In the genomic region with DNA sequence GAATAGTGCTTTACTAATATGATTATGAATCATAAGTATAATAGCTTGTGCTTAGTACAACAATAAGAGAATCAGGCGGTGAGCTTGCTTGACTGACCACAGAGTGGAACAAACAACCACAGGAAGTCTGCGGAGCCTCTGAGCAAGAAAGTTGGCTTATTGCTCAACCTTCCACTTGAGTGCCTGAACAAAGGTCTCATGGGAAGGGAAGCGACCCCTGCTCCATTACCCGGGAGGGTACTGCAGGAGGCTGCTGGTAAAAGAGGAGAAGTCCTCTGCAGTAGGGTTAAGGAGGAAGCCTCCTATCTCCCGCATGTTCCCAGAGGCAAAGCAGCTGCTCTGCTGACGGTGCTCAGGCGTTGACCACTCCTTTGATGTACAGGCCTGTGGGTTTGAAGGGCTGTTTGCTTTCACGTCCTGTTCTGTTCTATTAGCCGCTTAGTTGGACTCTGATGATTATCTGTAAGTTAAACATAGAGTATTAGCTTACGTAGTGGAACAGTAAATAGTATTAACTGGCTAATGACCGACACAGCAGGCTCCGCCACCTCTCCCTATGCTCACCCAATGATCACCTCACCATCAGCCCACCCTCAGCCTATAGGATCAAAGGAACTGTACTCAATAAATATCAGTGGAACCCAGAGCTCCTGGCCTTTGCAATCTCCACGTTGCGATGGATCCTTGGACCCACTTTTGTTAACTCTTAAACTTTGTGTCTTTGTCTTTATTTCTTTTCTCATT, we compare ENCODE assay signal across 1 cellular context.
A peak's percentile ranks its signal among the peaks of the same experiment; 100 is the strongest.
TF ChIP-seq lines count a peak whose summit lies in the region.

No MANE protein-coding gene starts in this region.

TF ChIP-seq in HepG2, 621 proteins besides CTCF, POLR2A, EP300 and RAD21 (continued from another document and continues in another):
- TF ChIP-seq, protein P1, sequence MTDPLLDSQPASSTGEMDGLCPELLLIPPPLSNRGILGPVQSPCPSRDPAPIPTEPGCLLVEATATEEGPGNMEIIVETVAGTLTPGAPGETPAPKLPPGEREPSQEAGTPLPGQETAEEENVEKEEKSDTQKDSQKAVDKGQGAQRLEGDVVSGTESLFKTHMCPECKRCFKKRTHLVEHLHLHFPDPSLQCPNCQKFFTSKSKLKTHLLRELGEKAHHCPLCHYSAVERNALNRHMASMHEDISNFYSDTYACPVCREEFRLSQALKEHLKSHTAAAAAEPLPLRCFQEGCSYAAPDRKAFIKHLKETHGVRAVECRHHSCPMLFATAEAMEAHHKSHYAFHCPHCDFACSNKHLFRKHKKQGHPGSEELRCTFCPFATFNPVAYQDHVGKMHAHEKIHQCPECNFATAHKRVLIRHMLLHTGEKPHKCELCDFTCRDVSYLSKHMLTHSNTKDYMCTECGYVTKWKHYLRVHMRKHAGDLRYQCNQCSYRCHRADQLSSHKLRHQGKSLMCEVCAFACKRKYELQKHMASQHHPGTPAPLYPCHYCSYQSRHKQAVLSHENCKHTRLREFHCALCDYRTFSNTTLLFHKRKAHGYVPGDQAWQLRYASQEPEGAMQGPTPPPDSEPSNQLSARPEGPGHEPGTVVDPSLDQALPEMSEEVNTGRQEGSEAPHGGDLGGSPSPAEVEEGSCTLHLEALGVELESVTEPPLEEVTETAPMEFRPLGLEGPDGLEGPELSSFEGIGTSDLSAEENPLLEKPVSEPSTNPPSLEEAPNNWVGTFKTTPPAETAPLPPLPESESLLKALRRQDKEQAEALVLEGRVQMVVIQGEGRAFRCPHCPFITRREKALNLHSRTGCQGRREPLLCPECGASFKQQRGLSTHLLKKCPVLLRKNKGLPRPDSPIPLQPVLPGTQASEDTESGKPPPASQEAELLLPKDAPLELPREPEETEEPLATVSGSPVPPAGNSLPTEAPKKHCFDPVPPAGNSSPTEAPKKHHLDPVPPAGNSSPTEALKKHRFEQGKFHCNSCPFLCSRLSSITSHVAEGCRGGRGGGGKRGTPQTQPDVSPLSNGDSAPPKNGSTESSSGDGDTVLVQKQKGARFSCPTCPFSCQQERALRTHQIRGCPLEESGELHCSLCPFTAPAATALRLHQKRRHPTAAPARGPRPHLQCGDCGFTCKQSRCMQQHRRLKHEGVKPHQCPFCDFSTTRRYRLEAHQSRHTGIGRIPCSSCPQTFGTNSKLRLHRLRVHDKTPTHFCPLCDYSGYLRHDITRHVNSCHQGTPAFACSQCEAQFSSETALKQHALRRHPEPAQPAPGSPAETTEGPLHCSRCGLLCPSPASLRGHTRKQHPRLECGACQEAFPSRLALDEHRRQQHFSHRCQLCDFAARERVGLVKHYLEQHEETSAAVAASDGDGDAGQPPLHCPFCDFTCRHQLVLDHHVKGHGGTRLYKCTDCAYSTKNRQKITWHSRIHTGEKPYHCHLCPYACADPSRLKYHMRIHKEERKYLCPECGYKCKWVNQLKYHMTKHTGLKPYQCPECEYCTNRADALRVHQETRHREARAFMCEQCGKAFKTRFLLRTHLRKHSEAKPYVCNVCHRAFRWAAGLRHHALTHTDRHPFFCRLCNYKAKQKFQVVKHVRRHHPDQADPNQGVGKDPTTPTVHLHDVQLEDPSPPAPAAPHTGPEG (CRISPR knock-in tag; IDR thresholded peaks at IDR 0.05), result no peak
- TF ChIP-seq ZFP37 (CRISPR knock-in tag; IDR thresholded peaks at IDR 0.05; ENCODE audit: borderline replicate concordance) (peak; percentile 36; the same call in 1 of the 2 replicates), GTF2F1 (IDR thresholded peaks at IDR 0.05; ENCODE audit: low read length) (0 out of 2 replicates have a peak, but pooled peaks have one; percentile 56), ZSCAN30 (CRISPR knock-in tag; IDR thresholded peaks at IDR 0.05) (peak; percentile 81; the same call in 1 of the 2 replicates), SRY (CRISPR knock-in tag; IDR thresholded peaks at IDR 0.05) (no peak), NR2F6 (IDR thresholded peaks at IDR 0.05) (peak; percentile 85), NR2F6 (CRISPR knock-in tag; IDR thresholded peaks at IDR 0.05) (peak; percentile 57), SIN3B (IDR thresholded peaks at IDR 0.05; ENCODE audit: low read length) (no peak), ZNF121 (CRISPR knock-in tag; IDR thresholded peaks at IDR 0.05) (peak; percentile 34; the same call in 1 of the 2 replicates), JUN (CRISPR knock-in tag; IDR thresholded peaks at IDR 0.05) (no peak), FOXM1 (CRISPR knock-in tag; IDR thresholded peaks at IDR 0.05) (no peak), ZNF577 (CRISPR knock-in tag; IDR thresholded peaks at IDR 0.05; ENCODE audit: borderline replicate concordance, low read depth) (no peak), XRCC5 (optimal IDR thresholded peaks at IDR 0.05; ENCODE audit: low read length) (no peak), ATF7-NPFF (CRISPR knock-in tag; IDR thresholded peaks at IDR 0.05; ENCODE audit: low read depth) (no peak), ELF4 (CRISPR knock-in tag; IDR thresholded peaks at IDR 0.05; ENCODE audit: borderline replicate concordance) (no peak), ZNF496 (CRISPR knock-in tag; IDR thresholded peaks at IDR 0.05; ENCODE audit: insufficient replicate concordance) (no peak), NFE2L2 (IDR thresholded peaks at IDR 0.05; ENCODE audit: low read length) (no peak), ZNF326 (CRISPR knock-in tag; IDR thresholded peaks at IDR 0.05; ENCODE audit: borderline replicate concordance) (no peak), ZNF446 (CRISPR knock-in tag; IDR thresholded peaks at IDR 0.05) (no peak), KAT7 (CRISPR knock-in tag; IDR thresholded peaks at IDR 0.05; ENCODE audit: borderline replicate concordance) (no peak), ZNF678 (CRISPR knock-in tag; IDR thresholded peaks at IDR 0.05) (no peak), SETDB1 (CRISPR knock-in tag; IDR thresholded peaks at IDR 0.05; ENCODE audit: borderline replicate concordance) (no peak), REL (CRISPR knock-in tag; conservative IDR thresholded peaks at IDR 0.05) (peak; percentile 85), ZNF567 (CRISPR knock-in tag; IDR thresholded peaks at IDR 0.05; ENCODE audit: borderline replicate concordance) (0 out of 2 replicates have a peak, but pooled peaks have one; percentile 50), NFKBIZ (CRISPR knock-in tag; IDR thresholded peaks at IDR 0.05) (no peak; the same call in 1 of the 2 replicates)
- TF ChIP-seq, protein P2, sequence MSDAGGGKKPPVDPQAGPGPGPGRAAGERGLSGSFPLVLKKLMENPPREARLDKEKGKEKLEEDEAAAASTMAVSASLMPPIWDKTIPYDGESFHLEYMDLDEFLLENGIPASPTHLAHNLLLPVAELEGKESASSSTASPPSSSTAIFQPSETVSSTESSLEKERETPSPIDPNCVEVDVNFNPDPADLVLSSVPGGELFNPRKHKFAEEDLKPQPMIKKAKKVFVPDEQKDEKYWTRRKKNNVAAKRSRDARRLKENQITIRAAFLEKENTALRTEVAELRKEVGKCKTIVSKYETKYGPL (CRISPR knock-in tag; IDR thresholded peaks at IDR 0.05), result no peak
- TF ChIP-seq, protein P3, sequence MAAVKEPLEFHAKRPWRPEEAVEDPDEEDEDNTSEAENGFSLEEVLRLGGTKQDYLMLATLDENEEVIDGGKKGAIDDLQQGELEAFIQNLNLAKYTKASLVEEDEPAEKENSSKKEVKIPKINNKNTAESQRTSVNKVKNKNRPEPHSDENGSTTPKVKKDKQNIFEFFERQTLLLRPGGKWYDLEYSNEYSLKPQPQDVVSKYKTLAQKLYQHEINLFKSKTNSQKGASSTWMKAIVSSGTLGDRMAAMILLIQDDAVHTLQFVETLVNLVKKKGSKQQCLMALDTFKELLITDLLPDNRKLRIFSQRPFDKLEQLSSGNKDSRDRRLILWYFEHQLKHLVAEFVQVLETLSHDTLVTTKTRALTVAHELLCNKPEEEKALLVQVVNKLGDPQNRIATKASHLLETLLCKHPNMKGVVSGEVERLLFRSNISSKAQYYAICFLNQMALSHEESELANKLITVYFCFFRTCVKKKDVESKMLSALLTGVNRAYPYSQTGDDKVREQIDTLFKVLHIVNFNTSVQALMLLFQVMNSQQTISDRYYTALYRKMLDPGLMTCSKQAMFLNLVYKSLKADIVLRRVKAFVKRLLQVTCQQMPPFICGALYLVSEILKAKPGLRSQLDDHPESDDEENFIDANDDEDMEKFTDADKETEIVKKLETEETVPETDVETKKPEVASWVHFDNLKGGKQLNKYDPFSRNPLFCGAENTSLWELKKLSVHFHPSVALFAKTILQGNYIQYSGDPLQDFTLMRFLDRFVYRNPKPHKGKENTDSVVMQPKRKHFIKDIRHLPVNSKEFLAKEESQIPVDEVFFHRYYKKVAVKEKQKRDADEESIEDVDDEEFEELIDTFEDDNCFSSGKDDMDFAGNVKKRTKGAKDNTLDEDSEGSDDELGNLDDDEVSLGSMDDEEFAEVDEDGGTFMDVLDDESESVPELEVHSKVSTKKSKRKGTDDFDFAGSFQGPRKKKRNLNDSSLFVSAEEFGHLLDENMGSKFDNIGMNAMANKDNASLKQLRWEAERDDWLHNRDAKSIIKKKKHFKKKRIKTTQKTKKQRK (IDR thresholded peaks at IDR 0.05; ENCODE audit: low read length), result no peak
- TF ChIP-seq, protein P4, sequence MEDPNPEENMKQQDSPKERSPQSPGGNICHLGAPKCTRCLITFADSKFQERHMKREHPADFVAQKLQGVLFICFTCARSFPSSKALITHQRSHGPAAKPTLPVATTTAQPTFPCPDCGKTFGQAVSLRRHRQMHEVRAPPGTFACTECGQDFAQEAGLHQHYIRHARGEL (CRISPR knock-in tag; IDR thresholded peaks at IDR 0.05), result no peak
- TF ChIP-seq, protein P5, sequence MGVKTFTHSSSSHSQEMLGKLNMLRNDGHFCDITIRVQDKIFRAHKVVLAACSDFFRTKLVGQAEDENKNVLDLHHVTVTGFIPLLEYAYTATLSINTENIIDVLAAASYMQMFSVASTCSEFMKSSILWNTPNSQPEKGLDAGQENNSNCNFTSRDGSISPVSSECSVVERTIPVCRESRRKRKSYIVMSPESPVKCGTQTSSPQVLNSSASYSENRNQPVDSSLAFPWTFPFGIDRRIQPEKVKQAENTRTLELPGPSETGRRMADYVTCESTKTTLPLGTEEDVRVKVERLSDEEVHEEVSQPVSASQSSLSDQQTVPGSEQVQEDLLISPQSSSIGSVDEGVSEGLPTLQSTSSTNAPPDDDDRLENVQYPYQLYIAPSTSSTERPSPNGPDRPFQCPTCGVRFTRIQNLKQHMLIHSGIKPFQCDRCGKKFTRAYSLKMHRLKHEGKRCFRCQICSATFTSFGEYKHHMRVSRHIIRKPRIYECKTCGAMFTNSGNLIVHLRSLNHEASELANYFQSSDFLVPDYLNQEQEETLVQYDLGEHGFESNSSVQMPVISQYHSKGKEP (CRISPR knock-in tag; IDR thresholded peaks at IDR 0.05), result no peak
- TF ChIP-seq, protein P6, sequence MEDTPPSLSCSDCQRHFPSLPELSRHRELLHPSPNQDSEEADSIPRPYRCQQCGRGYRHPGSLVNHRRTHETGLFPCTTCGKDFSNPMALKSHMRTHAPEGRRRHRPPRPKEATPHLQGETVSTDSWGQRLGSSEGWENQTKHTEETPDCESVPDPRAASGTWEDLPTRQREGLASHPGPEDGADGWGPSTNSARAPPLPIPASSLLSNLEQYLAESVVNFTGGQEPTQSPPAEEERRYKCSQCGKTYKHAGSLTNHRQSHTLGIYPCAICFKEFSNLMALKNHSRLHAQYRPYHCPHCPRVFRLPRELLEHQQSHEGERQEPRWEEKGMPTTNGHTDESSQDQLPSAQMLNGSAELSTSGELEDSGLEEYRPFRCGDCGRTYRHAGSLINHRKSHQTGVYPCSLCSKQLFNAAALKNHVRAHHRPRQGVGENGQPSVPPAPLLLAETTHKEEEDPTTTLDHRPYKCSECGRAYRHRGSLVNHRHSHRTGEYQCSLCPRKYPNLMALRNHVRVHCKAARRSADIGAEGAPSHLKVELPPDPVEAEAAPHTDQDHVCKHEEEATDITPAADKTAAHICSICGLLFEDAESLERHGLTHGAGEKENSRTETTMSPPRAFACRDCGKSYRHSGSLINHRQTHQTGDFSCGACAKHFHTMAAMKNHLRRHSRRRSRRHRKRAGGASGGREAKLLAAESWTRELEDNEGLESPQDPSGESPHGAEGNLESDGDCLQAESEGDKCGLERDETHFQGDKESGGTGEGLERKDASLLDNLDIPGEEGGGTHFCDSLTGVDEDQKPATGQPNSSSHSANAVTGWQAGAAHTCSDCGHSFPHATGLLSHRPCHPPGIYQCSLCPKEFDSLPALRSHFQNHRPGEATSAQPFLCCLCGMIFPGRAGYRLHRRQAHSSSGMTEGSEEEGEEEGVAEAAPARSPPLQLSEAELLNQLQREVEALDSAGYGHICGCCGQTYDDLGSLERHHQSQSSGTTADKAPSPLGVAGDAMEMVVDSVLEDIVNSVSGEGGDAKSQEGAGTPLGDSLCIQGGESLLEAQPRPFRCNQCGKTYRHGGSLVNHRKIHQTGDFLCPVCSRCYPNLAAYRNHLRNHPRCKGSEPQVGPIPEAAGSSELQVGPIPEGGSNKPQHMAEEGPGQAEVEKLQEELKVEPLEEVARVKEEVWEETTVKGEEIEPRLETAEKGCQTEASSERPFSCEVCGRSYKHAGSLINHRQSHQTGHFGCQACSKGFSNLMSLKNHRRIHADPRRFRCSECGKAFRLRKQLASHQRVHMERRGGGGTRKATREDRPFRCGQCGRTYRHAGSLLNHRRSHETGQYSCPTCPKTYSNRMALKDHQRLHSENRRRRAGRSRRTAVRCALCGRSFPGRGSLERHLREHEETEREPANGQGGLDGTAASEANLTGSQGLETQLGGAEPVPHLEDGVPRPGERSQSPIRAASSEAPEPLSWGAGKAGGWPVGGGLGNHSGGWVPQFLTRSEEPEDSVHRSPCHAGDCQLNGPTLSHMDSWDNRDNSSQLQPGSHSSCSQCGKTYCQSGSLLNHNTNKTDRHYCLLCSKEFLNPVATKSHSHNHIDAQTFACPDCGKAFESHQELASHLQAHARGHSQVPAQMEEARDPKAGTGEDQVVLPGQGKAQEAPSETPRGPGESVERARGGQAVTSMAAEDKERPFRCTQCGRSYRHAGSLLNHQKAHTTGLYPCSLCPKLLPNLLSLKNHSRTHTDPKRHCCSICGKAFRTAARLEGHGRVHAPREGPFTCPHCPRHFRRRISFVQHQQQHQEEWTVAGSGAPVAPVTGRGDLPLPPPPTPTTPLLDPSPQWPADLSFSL (CRISPR knock-in tag; IDR thresholded peaks at IDR 0.05), result no peak
- TF ChIP-seq, protein P7, sequence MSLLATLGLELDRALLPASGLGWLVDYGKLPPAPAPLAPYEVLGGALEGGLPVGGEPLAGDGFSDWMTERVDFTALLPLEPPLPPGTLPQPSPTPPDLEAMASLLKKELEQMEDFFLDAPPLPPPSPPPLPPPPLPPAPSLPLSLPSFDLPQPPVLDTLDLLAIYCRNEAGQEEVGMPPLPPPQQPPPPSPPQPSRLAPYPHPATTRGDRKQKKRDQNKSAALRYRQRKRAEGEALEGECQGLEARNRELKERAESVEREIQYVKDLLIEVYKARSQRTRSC (CRISPR knock-in tag; IDR thresholded peaks at IDR 0.05; ENCODE audit: low read depth), result 0 out of 2 replicates have a peak, but pooled peaks have one; percentile 29
- TF ChIP-seq, protein P8, sequence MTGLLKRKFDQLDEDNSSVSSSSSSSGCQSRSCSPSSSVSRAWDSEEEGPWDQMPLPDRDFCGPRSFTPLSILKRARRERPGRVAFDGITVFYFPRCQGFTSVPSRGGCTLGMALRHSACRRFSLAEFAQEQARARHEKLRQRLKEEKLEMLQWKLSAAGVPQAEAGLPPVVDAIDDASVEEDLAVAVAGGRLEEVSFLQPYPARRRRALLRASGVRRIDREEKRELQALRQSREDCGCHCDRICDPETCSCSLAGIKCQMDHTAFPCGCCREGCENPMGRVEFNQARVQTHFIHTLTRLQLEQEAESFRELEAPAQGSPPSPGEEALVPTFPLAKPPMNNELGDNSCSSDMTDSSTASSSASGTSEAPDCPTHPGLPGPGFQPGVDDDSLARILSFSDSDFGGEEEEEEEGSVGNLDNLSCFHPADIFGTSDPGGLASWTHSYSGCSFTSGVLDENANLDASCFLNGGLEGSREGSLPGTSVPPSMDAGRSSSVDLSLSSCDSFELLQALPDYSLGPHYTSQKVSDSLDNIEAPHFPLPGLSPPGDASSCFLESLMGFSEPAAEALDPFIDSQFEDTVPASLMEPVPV (CRISPR knock-in tag; IDR thresholded peaks at IDR 0.05), result peak; percentile 48; the same call in 1 of the 2 replicates
- TF ChIP-seq, protein P9, sequence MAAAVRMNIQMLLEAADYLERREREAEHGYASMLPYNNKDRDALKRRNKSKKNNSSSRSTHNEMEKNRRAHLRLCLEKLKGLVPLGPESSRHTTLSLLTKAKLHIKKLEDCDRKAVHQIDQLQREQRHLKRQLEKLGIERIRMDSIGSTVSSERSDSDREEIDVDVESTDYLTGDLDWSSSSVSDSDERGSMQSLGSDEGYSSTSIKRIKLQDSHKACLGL (CRISPR knock-in tag; IDR thresholded peaks at IDR 0.05), result 0 out of 2 replicates have a peak, but pooled peaks have one; percentile 28
